In the genomic region with DNA sequence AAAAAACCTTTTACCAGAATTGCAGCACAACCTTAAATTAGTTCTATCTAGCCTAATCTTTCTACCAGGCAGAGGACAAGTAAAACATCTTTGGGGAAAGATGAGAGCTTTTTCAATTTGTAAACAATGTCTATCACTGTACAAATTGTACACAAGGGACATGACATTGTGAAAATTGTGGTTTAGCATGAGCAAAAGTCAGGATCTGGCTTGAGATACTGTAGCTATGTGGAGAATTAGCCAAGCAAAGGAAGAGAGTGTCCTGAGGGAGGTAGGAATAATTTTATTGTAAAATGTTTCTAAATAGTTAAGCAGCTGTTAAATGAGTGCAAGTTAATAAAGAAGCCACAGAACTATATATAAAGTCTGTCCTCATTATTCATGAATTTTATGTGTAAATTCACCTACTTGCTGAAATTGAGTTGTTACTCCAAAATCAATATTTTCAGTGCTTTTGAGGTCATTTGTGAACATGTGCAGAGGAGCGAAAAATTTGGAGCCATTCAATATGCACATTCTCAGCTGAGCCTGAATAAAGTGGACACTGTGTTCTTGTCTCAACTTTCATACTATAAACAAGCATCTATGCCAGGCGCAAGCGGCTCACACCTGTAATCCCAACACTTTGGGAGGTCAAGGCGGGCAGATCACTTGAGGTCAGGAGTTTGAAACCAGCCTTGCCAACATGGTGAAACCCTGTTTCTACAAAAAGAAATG, we compare ENCODE assay signal across 36 cellular contexts. TPM values are rescaled to one million over a fixed set of nuclear protein-coding genes. Genes with fewer than 3 reads are reported as not detected.
"Had no signal": no experiment of that assay in that cellular context is flagged by ENCODE, and none has a peak within 500 bp of the region (broad histone marks: within the 10 kb centered on the region; RNA-seq: fewer than 3 reads in every experiment).

No MANE protein-coding gene starts in this region.

- H3K36me3 ChIP-seq: adrenal gland, breast epithelium had no signal

- H3K27ac ChIP-seq: adrenal gland, body of pancreas, breast epithelium, VCaP had no signal

- H3K9me3 ChIP-seq: adrenal gland, body of pancreas had no signal

- ATAC-seq: activated naive CD4-positive, alpha-beta T cell treated with anti-CD3 and anti-CD28 coated beads, Interleukin-2, amount 50 U/mL, for 72 hours; activated T-cell treated with anti-CD3 and anti-CD28 coated beads, Interleukin-2, amount 50 U/mL, for 4 hours; body of pancreas; K562; Panc1; SK-N-SH treated with all-trans-retinoic acid at 6 μM for 48 hours; T-cell; T-helper 17 cell had no signal

- H3K4me1 ChIP-seq: adrenal gland, body of pancreas, breast epithelium had no signal

- H3K4me3 ChIP-seq: adrenal gland, body of pancreas, breast epithelium, K562 had no signal

- H3K27me3 ChIP-seq: adrenal gland, body of pancreas, breast epithelium had no signal

- DNase-seq: activated B cell treated with CpG ODN at 0.5 μM for 24 hours; activated CD4-positive, alpha-beta memory T cell treated with anti-CD3 and anti-CD28 coated beads for 36 hours; activated CD4-positive, alpha-beta T cell treated with anti-CD3 and anti-CD28 coated beads for 4 hours; activated CD4-positive, alpha-beta T cell treated with anti-CD3 and anti-CD28 coated beads, Interleukin-2, amount 50 U/mL, for 1 hour; activated CD4-positive, CD25-positive, alpha-beta regulatory T cell treated with anti-CD3 and anti-CD28 coated beads, Interleukin-2, amount 50 U/mL, for 72 hours; activated CD8-positive, alpha-beta memory T cell treated with anti-CD3 and anti-CD28 coated beads, Interleukin-2, amount 50 U/mL, for 4 hours; activated gamma-delta T cell treated with Interleukin-2 at 50 U/mL for 16 hours; activated naive CD4-positive, alpha-beta T cell treated with anti-CD3 and anti-CD28 coated beads for 36 hours; activated T-cell treated with anti-CD3 and anti-CD28 coated beads for 4 hours; activated T-cell treated with anti-CD3 and anti-CD28 coated beads, Interleukin-2, amount 50 U/mL, for 4 hours; adrenal gland; body of pancreas; caudate nucleus; NCI-H1048; NCI-H1105 treated with DMSO at 0.1 percent for 48 hours; NCI-H1436; NCI-H1694; NCI-H1930; NCI-H2081 treated with DMSO at 0.1 percent for 48 hours; NCI-H345; NCI-H524 treated with DMSO at 0.1 percent for 48 hours; SIG-M5; T-cell; T-helper 17 cell had no signal

RNA-seq across cellular contexts. Expression of gene POM121L12, which starts 42.8 kb away (rescaled TPM):
- total RNA-seq: activated B cell treated with CpG ODN at 0.5 μM for 24 hours; activated CD4-positive, alpha-beta memory T cell treated with anti-CD3 and anti-CD28 coated beads for 36 hours; activated naive CD4-positive, alpha-beta T cell treated with anti-CD3 and anti-CD28 coated beads for 36 hours; activated naive CD4-positive, alpha-beta T cell treated with anti-CD3 and anti-CD28 coated beads, Interleukin-2, amount 50 U/mL, for 72 hours; activated T-cell treated with anti-CD3 and anti-CD28 coated beads, Interleukin-2, amount 50 U/mL, for 4 hours; activated T-helper 1 cell treated with anti-CD3 and anti-CD28 coated beads, Interleukin-12 subunit alpha, Interleukin-12 subunit beta, Interleukin-2, Interleukin-4 antibody, amounts not matched to agents 30 ng/mL and 10 ng/mL and 1 ng/mL, durations not matched to agents 14 hours and 24 hours and 36 hours; adrenal gland; astrocyte; body of pancreas; breast epithelium; K562; MCF 10A; NCI-H460; RPMI7951; SK-MEL-5; T-cell; T-helper 17 cell had no signal
- polyA plus RNA-seq: adrenal gland, K562 had no signal
